ENCODE assay signal across 9 cellular contexts in the genomic region with DNA sequence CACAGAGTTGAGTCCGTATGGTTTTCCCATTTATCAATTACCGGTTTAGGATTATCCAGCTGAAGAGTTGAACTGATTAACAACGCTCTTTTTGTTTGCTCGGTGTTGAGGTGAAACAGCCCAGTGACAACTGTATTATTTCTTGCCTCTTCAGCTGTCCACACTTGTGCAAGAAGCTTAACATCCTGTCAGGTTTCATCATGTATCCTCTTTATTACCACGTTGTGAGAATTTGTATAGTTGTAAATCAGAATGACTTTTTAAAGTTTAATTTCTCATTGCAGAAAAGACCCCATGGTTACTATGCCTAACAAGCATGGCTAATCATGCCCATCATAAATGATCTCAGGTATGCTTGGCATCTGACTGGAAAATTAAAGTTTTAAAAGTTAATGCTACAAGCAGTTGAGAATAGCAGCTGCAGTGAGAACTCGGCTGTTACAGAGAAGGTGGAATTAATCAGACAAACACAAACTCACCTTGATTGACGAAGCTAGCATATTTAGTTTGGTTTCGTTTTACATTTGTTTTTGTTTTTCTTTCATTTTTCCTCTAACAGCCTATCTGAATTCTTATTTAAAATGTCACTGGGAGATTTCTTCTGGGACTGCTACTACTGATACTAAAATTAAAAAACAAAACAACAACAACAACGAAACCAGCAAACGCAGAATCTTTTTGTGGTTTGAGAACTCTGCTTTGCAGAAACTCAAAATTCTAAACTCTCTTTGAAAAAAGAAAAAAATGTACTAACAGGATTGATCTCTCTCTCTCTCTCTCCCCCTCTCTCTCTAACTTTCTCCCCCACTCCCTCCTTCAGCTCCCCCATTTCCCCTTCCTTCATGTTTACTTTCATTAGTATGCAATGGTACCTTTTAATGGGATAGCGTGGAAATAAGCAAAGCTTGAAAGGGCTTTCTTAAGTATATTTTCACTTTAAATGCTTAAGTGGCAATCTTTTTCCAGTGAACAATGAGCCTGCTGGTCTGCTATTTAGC.
DNase-seq lines count a peak whose midpoint lies in the region; ATAC-seq, FAIRE-seq and TF ChIP-seq lines count a peak whose summit lies in the region.
"Had no signal": no experiment of that assay in that cellular context is flagged by ENCODE, and none has a peak within 500 bp of the region (broad histone marks: within the 10 kb centered on the region; RNA-seq: fewer than 3 reads in every experiment).

No MANE protein-coding gene starts in this region.

- no peaks in the 10 kb centered on the region for H3K27me3 Mint-ChIP-seq in naive thymus-derived CD8-positive, alpha-beta T cell
- no peaks in the 10 kb centered on the region for H3K27me3 Mint-ChIP-seq in activated T-cell treated with anti-CD3 and anti-CD28 coated beads, Interleukin-2, amount 50 U/mL, for 4 hours (ENCODE audit: low read depth)

- H3K9me3 ChIP-seq in pancreas, result no peaks in the 10 kb centered on the region

- no peak for FAIRE-seq in pancreas (lab: Jason Lieb, UNC)

- TF ChIP-seq CTCF in epithelial cell of proximal tubule (conservative IDR thresholded peaks at IDR 0.05; ENCODE audit: low read depth, low read length), result no peak
- TF ChIP-seq CTCF in pancreas (IDR thresholded peaks at IDR 0.05), result no peak

- no peaks in the 10 kb centered on the region for H3K36me3 ChIP-seq in pancreas

- peaks cover 0 to 1% (median 0%) of the 10 kb centered on the region in 4 donors for H3K4me1 Mint-ChIP-seq in naive thymus-derived CD8-positive, alpha-beta T cell
- no peaks in the 10 kb centered on the region for H3K4me1 Mint-ChIP-seq in activated T-cell treated with anti-CD3 and anti-CD28 coated beads, Interleukin-2, amount 50 U/mL, for 4 hours (ENCODE audit: low read depth)

- DNase-seq in NOMO-1 (lab: John Stamatoyannopoulos, UW; ENCODE audit: unreplicated experiment in 2 of 2), result peak; percentile 49 to 87
- DNase-seq in epithelial cell of proximal tubule (ENCODE audit: low read depth), result peak; percentile 29
- no peak for DNase-seq in pancreas
- no peak for DNase-seq in GOT3 (lab: John Stamatoyannopoulos, UW)
- DNase-seq in naive thymus-derived CD8-positive, alpha-beta T cell, result no peak
- no peak for DNase-seq in activated T-cell treated with anti-CD3 and anti-CD28 coated beads, Interleukin-2, amount 50 U/mL, for 4 hours
- DNase-seq: NCI-H774 had no signal

- ATAC-seq in GM18867 (IDR thresholded peaks at IDR 0.05; ENCODE audit: unreplicated experiment) (peak; percentile 45), pancreas (peak in 2 of 4 donors; percentile 27 to 46), GM21447 (IDR thresholded peaks at IDR 0.05; ENCODE audit: unreplicated experiment) (no peak)
- no peak for ATAC-seq in naive thymus-derived CD8-positive, alpha-beta T cell
- ATAC-seq in activated T-cell treated with anti-CD3 and anti-CD28 coated beads, Interleukin-2, amount 50 U/mL, for 4 hours, result no peak

- intact Hi-C loops in pancreas (cut with DNase I), result no loop called here

- H3K4me3 ChIP-seq in epithelial cell of proximal tubule (ENCODE audit: low read depth, low read length) (peak overlapping the region; percentile 49), pancreas (peak overlapping the region in 3 of 4 donors; percentile 5 to 31 (median 14))

- H3K4me3 Mint-ChIP-seq in naive thymus-derived CD8-positive, alpha-beta T cell, result no peak overlapping the region
- H3K4me3 Mint-ChIP-seq in activated T-cell treated with anti-CD3 and anti-CD28 coated beads, Interleukin-2, amount 50 U/mL, for 4 hours, result no peak overlapping the region

- H3K27ac Mint-ChIP-seq in naive thymus-derived CD8-positive, alpha-beta T cell, result no peak overlapping the region

- no peaks in the 10 kb centered on the region for H3K27me3 ChIP-seq in pancreas

- H3K36me3 Mint-ChIP-seq in naive thymus-derived CD8-positive, alpha-beta T cell, result no peaks in the 10 kb centered on the region
- H3K36me3 Mint-ChIP-seq in activated T-cell treated with anti-CD3 and anti-CD28 coated beads, Interleukin-2, amount 50 U/mL, for 4 hours (ENCODE audit: insufficient read depth), result no peaks in the 10 kb centered on the region

- no peaks in the 10 kb centered on the region for H3K4me1 ChIP-seq in pancreas

- peaks cover 0 to 7% (median 0%) of the 10 kb centered on the region in 9 donors for H3K9me3 Mint-ChIP-seq in naive thymus-derived CD8-positive, alpha-beta T cell
- H3K9me3 Mint-ChIP-seq in activated T-cell treated with anti-CD3 and anti-CD28 coated beads, Interleukin-2, amount 50 U/mL, for 4 hours, result no peaks in the 10 kb centered on the region

- 15% methylated on average over 11 of the region's 11 CpGs for WGBS in pancreas, 2 donors

- no peak overlapping the region for H3K27ac ChIP-seq in pancreas

- POLR2A ChIA-PET in naive thymus-derived CD8-positive, alpha-beta T cell (lab: Charles Lee), result no interaction called here

Comparison
In these comparisons a context has a peak if more than half of its experiments do, and no peak if none do; other contexts are left out.
1. DNase-seq: peak in NOMO-1 (2 of 2) and epithelial cell of proximal tubule (single experiment); none in pancreas (0 of 6), GOT3 (single experiment), naive thymus-derived CD8-positive, alpha-beta T cell (0 of 10) and activated T-cell treated with anti-CD3 and anti-CD28 coated beads, Interleukin-2, amount 50 U/mL, for 4 hours (single experiment).